ENCODE assay signal across 1 cellular context in genomic region chr17:76119409-76120371, GRCh38.
TF ChIP-seq lines count a peak whose summit lies in the region.

No MANE protein-coding gene starts in this region.

TF ChIP-seq in HepG2, 621 proteins besides CTCF, POLR2A, EP300 and RAD21 (continued from another document and continues in another):
- TF ChIP-seq AHDC1 (CRISPR knock-in tag; IDR thresholded peaks at IDR 0.05; ENCODE audit: borderline replicate concordance) (peak; percentile 76; the same call in 1 of the 2 replicates), NRL (CRISPR knock-in tag; IDR thresholded peaks at IDR 0.05; ENCODE audit: borderline replicate concordance) (no peak), RCOR2 (CRISPR knock-in tag; IDR thresholded peaks at IDR 0.05) (peak; percentile 56; the same call in 1 of the 2 replicates), MIER3 (CRISPR knock-in tag; IDR thresholded peaks at IDR 0.05; ENCODE audit: borderline replicate concordance) (0 out of 2 replicates have a peak, but pooled peaks have one; percentile 45), MYC (CRISPR knock-in tag; IDR thresholded peaks at IDR 0.05; ENCODE audit: borderline replicate concordance) (peak; percentile 21; the same call in 1 of the 2 replicates), ZNF512B (CRISPR knock-in tag; IDR thresholded peaks at IDR 0.05; ENCODE audit: borderline replicate concordance) (no peak), TARDBP (CRISPR knock-in tag; IDR thresholded peaks at IDR 0.05) (peak; percentile 52; the same call in 1 of the 2 replicates), TBL1XR1 (IDR thresholded peaks at IDR 0.05; ENCODE audit: borderline replicate concordance, low read length, partially characterized antibody) (no peak), MXD4 (CRISPR knock-in tag; IDR thresholded peaks at IDR 0.05) (no peak), ZNF234 (CRISPR knock-in tag; conservative IDR thresholded peaks at IDR 0.05) (no peak), HNF4A (CRISPR knock-in tag; IDR thresholded peaks at IDR 0.05) (peak; percentile 76), ZNF441 (CRISPR knock-in tag; IDR thresholded peaks at IDR 0.05; ENCODE audit: borderline replicate concordance) (no peak), ZFP36 (IDR thresholded peaks at IDR 0.05; ENCODE audit: borderline replicate concordance, low read depth, low read length, partially characterized antibody) (no peak), ZBTB39 (CRISPR knock-in tag; IDR thresholded peaks at IDR 0.05) (no peak), FUBP1 (CRISPR knock-in tag; IDR thresholded peaks at IDR 0.05; ENCODE audit: borderline replicate concordance) (no peak), RXRA (CRISPR knock-in tag; IDR thresholded peaks at IDR 0.05) (peak; percentile 92), ZNF142 (CRISPR knock-in tag; IDR thresholded peaks at IDR 0.05) (no peak), ZNF276 (CRISPR knock-in tag; IDR thresholded peaks at IDR 0.05; ENCODE audit: low read depth) (0 out of 2 replicates have a peak, but pooled peaks have one; percentile 45), STAT5B (CRISPR knock-in tag; IDR thresholded peaks at IDR 0.05) (no peak), ZGPAT (CRISPR knock-in tag; IDR thresholded peaks at IDR 0.05) (peak; percentile 82), ZNF530 (CRISPR knock-in tag; IDR thresholded peaks at IDR 0.05; ENCODE audit: low read depth) (no peak), ZNF136 (CRISPR knock-in tag; IDR thresholded peaks at IDR 0.05; ENCODE audit: low read depth) (no peak)
